8 cellular contexts compared by ENCODE assay signal in the genomic region with DNA sequence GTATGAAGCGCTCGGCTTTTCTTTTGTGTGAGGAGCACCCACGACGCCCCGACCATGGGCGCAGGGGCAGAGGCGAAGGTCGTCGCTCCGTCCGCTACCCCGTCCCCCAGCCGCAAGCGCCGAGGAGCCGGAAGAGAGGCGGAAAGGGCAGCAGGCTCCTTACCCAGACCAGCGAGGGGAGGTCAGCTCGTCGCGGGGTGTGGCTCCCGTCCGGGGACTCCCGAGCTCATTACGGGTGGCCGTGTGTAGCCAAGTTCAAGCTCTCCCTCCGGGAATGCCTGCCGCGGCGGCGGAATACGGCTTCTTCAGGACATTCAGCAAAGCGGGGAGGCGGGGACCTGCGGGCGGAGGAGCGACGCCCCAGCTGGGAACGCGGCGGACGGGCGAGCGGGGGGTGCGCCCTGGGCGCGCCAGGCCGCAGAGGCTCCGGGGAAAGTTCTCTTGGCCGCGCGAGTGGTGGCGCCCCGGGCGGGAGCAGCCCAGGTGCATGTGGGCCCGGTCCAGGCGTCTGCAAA. TPM values are rescaled to one million over a fixed set of nuclear protein-coding genes. Genes with fewer than 3 reads are reported as not detected.
DNase-seq lines count a peak whose midpoint lies in the region; ATAC-seq, FAIRE-seq and TF ChIP-seq lines count a peak whose summit lies in the region.

No MANE protein-coding gene starts in this region.

- DNase-seq in SKM-1 treated with dmso at 0.1 percent for 144 hours (lab: John Stamatoyannopoulos, UW; ENCODE audit: unreplicated experiment) (peak; percentile 23), SKM-1 (lab: John Stamatoyannopoulos, UW; ENCODE audit: unreplicated experiment) (no peak), HuH-7.5 (ENCODE audit: low spot score) (peak; percentile 31), Right ventricle myocardium inferior (ENCODE audit: missing footprints) (peak; percentile 80), pancreas (peak; percentile 50 to 87 (median 61)), KG1 (lab: John Stamatoyannopoulos, UW) (no peak)
- DNase-seq in activated CD8-positive, alpha-beta memory T cell treated with anti-CD3 and anti-CD28 coated beads, Interleukin-2, amount 50 U/mL, for 48 hours: peak; percentile 59

- no peak for TF ChIP-seq CTCF in pancreas (IDR thresholded peaks at IDR 0.05)

- intact Hi-C loops in Right ventricle myocardium inferior (cut with DNase I): loop anchor here (1.0 to 5.0 kb wide), 3 partner anchors 52 to 244 kb away; no protein-coding TSS in a partner anchor
- intact Hi-C loops in pancreas (cut with DNase I): loop anchor here in 2 of 3 donors (5.0 to 10.0 kb wide), 2 partner anchors 205 to 207 kb away; no protein-coding TSS in a partner anchor

- ATAC-seq in GM21737 (IDR thresholded peaks at IDR 0.05; ENCODE audit: unreplicated experiment) (peak; percentile 30), Right ventricle myocardium inferior (peak; percentile 86), pancreas (peak; percentile 76 to 86 (median 78))

- FAIRE-seq in pancreas (lab: Jason Lieb, UNC): no peak

- peak overlapping the region; percentile 42 to 84 (median 74) for H3K27ac ChIP-seq in pancreas

- H3K4me3 ChIP-seq in pancreas: peak overlapping the region; percentile 23 to 89 (median 78)

- H3K36me3 ChIP-seq in pancreas: no peaks in the 10 kb centered on the region

- peaks cover 0 to 4% (median 0%) of the 10 kb centered on the region in 4 donors for H3K27me3 ChIP-seq in pancreas

- H3K9me3 ChIP-seq in pancreas: no peaks in the 10 kb centered on the region

- 1% methylated on average over 46 to 57 of the region's 57 CpGs for WGBS in pancreas, 2 donors

- peaks cover 0 to 6% (median 5%) of the 10 kb centered on the region in 3 donors for H3K4me1 ChIP-seq in pancreas

RNA-seq across cellular contexts. Expression of a gene that starts 0.6 kb away (rescaled TPM):
- 21.5 TPM for total RNA-seq in Right ventricle myocardium inferior
- 10 to 100 TPM in 2 of 6 donors, 1 to 10 TPM in 4; 6.7 to 23.4 (median 7.2) TPM for total RNA-seq in pancreas
- polyA plus RNA-seq in pancreas: 1 to 10 TPM; 4.4 to 6.8 TPM

Comparison
In these comparisons a context has a peak if more than half of its experiments do, and no peak if none do; other contexts are left out.
1. DNase-seq: peak in SKM-1 treated with dmso at 0.1 percent for 144 hours (single experiment), HuH-7.5 (single experiment), activated CD8-positive, alpha-beta memory T cell treated with anti-CD3 and anti-CD28 coated beads, Interleukin-2, amount 50 U/mL, for 48 hours (single experiment), Right ventricle myocardium inferior (single experiment) and pancreas (6 of 6); none in SKM-1 (single experiment) and KG1 (single experiment).
2. ATAC-seq: peak in every context shown above with its lines; median percentile 86 in Right ventricle myocardium inferior; 78 in pancreas; 30 in GM21737.